In genomic region chr11:63404536-63404935, GRCh38 we compare ENCODE assay signal across 29 cellular contexts. TPM values are rescaled to one million over a fixed set of nuclear protein-coding genes. Genes with fewer than 3 reads are reported as not detected.
"Had no signal": no experiment of that assay in that cellular context is flagged by ENCODE, and none has a peak within 500 bp of the region (broad histone marks: within the 10 kb centered on the region; RNA-seq: fewer than 3 reads in every experiment).

No MANE protein-coding gene starts in this region.

- H3K4me1 Mint-ChIP-seq: activated CD4-positive, alpha-beta memory T cell treated with anti-CD3 and anti-CD28 coated beads, Interleukin-2, amount 10 ng/mL, durations not matched to agents 7 days and 5 days; activated CD4-positive, alpha-beta T cell treated with anti-CD3 and anti-CD28 coated beads for 36 hours; activated naive CD8-positive, alpha-beta T cell treated with anti-CD3 and anti-CD28 coated beads, Interleukin-2, amount 10 ng/mL, durations not matched to agents 7 days and 5 days; T-cell had no signal

- ATAC-seq: activated CD4-positive, alpha-beta T cell treated with anti-CD3 and anti-CD28 coated beads for 36 hours; activated T-cell treated with anti-CD3 and anti-CD28 coated beads, Interleukin-2, amount 50 U/mL, for 72 hours; Panc1; Right ventricle myocardium inferior; T-cell had no signal

- DNase-seq: activated CD4-positive, alpha-beta memory T cell treated with anti-CD3 and anti-CD28 coated beads, Interleukin-2, amount 10 ng/mL, durations not matched to agents 7 days and 5 days; activated CD4-positive, alpha-beta T cell treated with anti-CD3 and anti-CD28 coated beads for 36 hours; activated CD4-positive, alpha-beta T cell treated with anti-CD3 and anti-CD28 coated beads, Interleukin-2, amount 50 U/mL, for 1 hour; activated CD8-positive, alpha-beta memory T cell treated with anti-CD3 and anti-CD28 coated beads, Interleukin-2, amount 50 U/mL, for 4 hours; activated naive CD4-positive, alpha-beta T cell treated with anti-CD3 and anti-CD28 coated beads, Interleukin-2, amount 50 U/mL, for 16 hours; activated naive CD8-positive, alpha-beta T cell treated with anti-CD3 and anti-CD28 coated beads, Interleukin-2, amount 10 ng/mL, durations not matched to agents 7 days and 5 days; activated T-cell treated with anti-CD3 and anti-CD28 coated beads, Interleukin-2, amount 50 U/mL, for 72 hours; aorta; MM.1S; NCI-H1105 treated with DMSO at 0.1 percent for 48 hours; NCI-H1436 treated with DMSO at 0.1 percent for 48 hours; NCI-H187; NCI-H2081; NCI-H510A treated with DMSO at 0.1 percent for 48 hours; NCI-H69; NK-92 treated with Interleukin-12 subunit alpha and Interleukin-12 subunit beta, amount 100 ng/mL, for 24 hours; OCI-M1; RPMI8226; T-cell; T-helper 2 cell; T1000; WERI-Rb-1 had no signal

- H3K36me3 Mint-ChIP-seq: activated naive CD8-positive, alpha-beta T cell treated with anti-CD3 and anti-CD28 coated beads, Interleukin-2, amount 10 ng/mL, durations not matched to agents 7 days and 5 days; T-cell had no signal

- H3K4me3 Mint-ChIP-seq: activated CD4-positive, alpha-beta memory T cell treated with anti-CD3 and anti-CD28 coated beads, Interleukin-2, amount 10 ng/mL, durations not matched to agents 7 days and 5 days; activated CD4-positive, alpha-beta T cell treated with anti-CD3 and anti-CD28 coated beads for 36 hours; activated naive CD8-positive, alpha-beta T cell treated with anti-CD3 and anti-CD28 coated beads, Interleukin-2, amount 10 ng/mL, durations not matched to agents 7 days and 5 days; activated T-cell treated with anti-CD3 and anti-CD28 coated beads, Interleukin-2, amount 50 U/mL, for 72 hours; T-cell had no signal

- H3K9ac ChIP-seq: KMS-11 had no signal

- FAIRE-seq: bronchial epithelial cell had no signal

- H3K4me2 ChIP-seq: KMS-11 had no signal

- H3K9me3 Mint-ChIP-seq: activated CD4-positive, alpha-beta memory T cell treated with anti-CD3 and anti-CD28 coated beads, Interleukin-2, amount 10 ng/mL, durations not matched to agents 7 days and 5 days; activated naive CD8-positive, alpha-beta T cell treated with anti-CD3 and anti-CD28 coated beads, Interleukin-2, amount 10 ng/mL, durations not matched to agents 7 days and 5 days; activated T-cell treated with anti-CD3 and anti-CD28 coated beads, Interleukin-2, amount 50 U/mL, for 72 hours; activated T-helper 2 cell treated with anti-CD3 and anti-CD28 coated beads, Interferon-gamma antibody, Interleukin-2, Interleukin-4, amounts not matched to agents 10 μg/mL and 5 μg/mL and 100 μg/mL, durations not matched to agents 14 hours and 24 hours and 36 hours; T-cell had no signal

- H3K27ac ChIP-seq: KMS-11, SK-N-MC, WERI-Rb-1 had no signal

- H3K4me3 ChIP-seq: SK-N-MC had no signal

- H3K36me3 ChIP-seq: WERI-Rb-1 had no signal

- H3K27ac Mint-ChIP-seq: activated CD4-positive, alpha-beta memory T cell treated with anti-CD3 and anti-CD28 coated beads, Interleukin-2, amount 10 ng/mL, durations not matched to agents 7 days and 5 days; activated CD4-positive, alpha-beta T cell treated with anti-CD3 and anti-CD28 coated beads for 36 hours; activated naive CD8-positive, alpha-beta T cell treated with anti-CD3 and anti-CD28 coated beads, Interleukin-2, amount 10 ng/mL, durations not matched to agents 7 days and 5 days; activated T-cell treated with anti-CD3 and anti-CD28 coated beads, Interleukin-2, amount 50 U/mL, for 72 hours; activated T-helper 2 cell treated with anti-CD3 and anti-CD28 coated beads, Interferon-gamma antibody, Interleukin-2, Interleukin-4, amounts not matched to agents 10 μg/mL and 5 μg/mL and 100 μg/mL, durations not matched to agents 14 hours and 24 hours and 36 hours; T-cell had no signal

RNA-seq across cellular contexts. Expression of gene SLC22A9, which starts 35.0 kb away (rescaled TPM):
- total RNA-seq: activated CD4-positive, alpha-beta memory T cell treated with anti-CD3 and anti-CD28 coated beads, Interleukin-2, amount 10 ng/mL, durations not matched to agents 7 days and 5 days; activated CD4-positive, alpha-beta T cell treated with anti-CD3 and anti-CD28 coated beads for 36 hours; activated CD8-positive, alpha-beta memory T cell treated with anti-CD3 and anti-CD28 coated beads for 36 hours; activated naive CD8-positive, alpha-beta T cell treated with anti-CD3 and anti-CD28 coated beads, Interleukin-2, amount 10 ng/mL, durations not matched to agents 7 days and 5 days; activated T-cell treated with anti-CD3 and anti-CD28 coated beads, Interleukin-2, amount 50 U/mL, for 72 hours; activated T-helper 2 cell treated with anti-CD3 and anti-CD28 coated beads, Interferon-gamma antibody, Interleukin-2, Interleukin-4, amounts not matched to agents 10 μg/mL and 5 μg/mL and 100 μg/mL, durations not matched to agents 14 hours and 24 hours and 36 hours; aorta; bronchial epithelial cell; Right ventricle myocardium inferior had no signal
- polyA plus RNA-seq: aorta had no signal
